Comparison of ENCODE assay signal across 8 cellular contexts in the genomic region with DNA sequence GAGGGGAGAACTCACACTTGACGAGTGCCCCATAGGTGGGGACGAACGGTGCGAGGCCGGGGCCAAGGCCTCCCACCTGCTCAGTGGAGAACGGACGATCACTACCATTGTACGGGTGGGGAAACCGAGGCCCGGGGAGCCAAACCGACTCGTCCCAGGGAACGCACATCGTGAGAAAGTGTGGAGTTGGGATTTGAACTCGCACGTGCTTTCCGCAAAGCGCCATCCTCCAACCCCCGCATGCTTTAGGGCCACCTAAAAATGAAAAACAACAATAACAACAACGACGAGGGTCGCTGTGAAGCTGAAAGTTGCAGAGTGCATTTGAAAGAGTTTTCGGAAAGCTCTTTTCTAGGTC. TPM values are rescaled to one million over a fixed set of nuclear protein-coding genes. Genes with fewer than 3 reads are reported as not detected.
DNase-seq lines count a peak whose midpoint lies in the region; ATAC-seq lines count a peak whose summit lies in the region.

No MANE protein-coding gene starts in this region.

- in situ Hi-C loops in HAP-1 (cut with MboI; ENCODE audit: low sequenced_read_pairs) = no loop called here

- H3K4me3 ChIP-seq in HAP-1 (peak overlapping the region; percentile 66), skin epidermis (peak overlapping the region; percentile 67 to 100 (median 81))

- H3K9me3 ChIP-seq in HAP-1 = no peaks in the 10 kb centered on the region

- peaks cover 17% of the 10 kb centered on the region for H3K36me3 Mint-ChIP-seq in activated T-helper 1 cell treated with anti-CD3 and anti-CD28 coated beads, Interleukin-12 subunit alpha, Interleukin-12 subunit beta, Interleukin-2, Interleukin-4 antibody, amounts not matched to agents 30 ng/mL and 10 ng/mL and 1 ng/mL, durations not matched to agents 14 hours and 24 hours and 36 hours (ENCODE audit: low read depth)

- DNase-seq in HAP-1 (ENCODE audit: low spot score in 2 of 2) = no peak
- DNase-seq in activated T-helper 1 cell treated with anti-CD3 and anti-CD28 coated beads, Interleukin-12 subunit alpha, Interleukin-12 subunit beta, Interleukin-2, Interleukin-4 antibody, amounts not matched to agents 30 ng/mL and 10 ng/mL and 1 ng/mL, durations not matched to agents 14 hours and 24 hours and 36 hours (ENCODE audit: low spot score) = no peak
- no peak for DNase-seq in left ventricle myocardium superior
- DNase-seq in NCI-H128 (lab: John Stamatoyannopoulos, UW; ENCODE audit: unreplicated experiment) = no peak
- DNase-seq in NCI-H345 (lab: John Stamatoyannopoulos, UW) = no peak
- DNase-seq in stimulated activated naive CD4-positive, alpha-beta T cell treated with Interleukin-2 at 50 U/mL for 16 hours (lab: John Stamatoyannopoulos, UW) = no peak

- peak overlapping the region; percentile 96 for H3K27ac Mint-ChIP-seq in activated T-helper 1 cell treated with anti-CD3 and anti-CD28 coated beads, Interleukin-12 subunit alpha, Interleukin-12 subunit beta, Interleukin-2, Interleukin-4 antibody, amounts not matched to agents 30 ng/mL and 10 ng/mL and 1 ng/mL, durations not matched to agents 14 hours and 24 hours and 36 hours

- ATAC-seq in left ventricle myocardium superior (peak; percentile 4), HG02610 (IDR thresholded peaks at IDR 0.05; ENCODE audit: unreplicated experiment) (no peak)

- peak overlapping the region; percentile 87 to 100 (median 95) for H3K27ac ChIP-seq in skin epidermis

- intact Hi-C loops in activated T-helper 1 cell treated with anti-CD3 and anti-CD28 coated beads, Interleukin-12 subunit alpha, Interleukin-12 subunit beta, Interleukin-2, Interleukin-4 antibody, amounts not matched to agents 30 ng/mL and 10 ng/mL and 1 ng/mL, durations not matched to agents 14 hours and 24 hours and 36 hours (cut with micrococcal nuclease) = loop anchor here (5.0 to 10.0 kb wide), 3 partner anchors 339 to 619 kb away; a partner anchor contains a TSS
- intact Hi-C loops in left ventricle myocardium superior (cut with micrococcal nuclease) = no loop called here

- H3K4me1 ChIP-seq in HAP-1 = peaks cover 9% of the 10 kb centered on the region

- H3K4me1 Mint-ChIP-seq in activated T-helper 1 cell treated with anti-CD3 and anti-CD28 coated beads, Interleukin-12 subunit alpha, Interleukin-12 subunit beta, Interleukin-2, Interleukin-4 antibody, amounts not matched to agents 30 ng/mL and 10 ng/mL and 1 ng/mL, durations not matched to agents 14 hours and 24 hours and 36 hours (ENCODE audit: low read depth) = peaks cover 50% of the 10 kb centered on the region

- no peaks in the 10 kb centered on the region for H3K27me3 Mint-ChIP-seq in activated T-helper 1 cell treated with anti-CD3 and anti-CD28 coated beads, Interleukin-12 subunit alpha, Interleukin-12 subunit beta, Interleukin-2, Interleukin-4 antibody, amounts not matched to agents 30 ng/mL and 10 ng/mL and 1 ng/mL, durations not matched to agents 14 hours and 24 hours and 36 hours (ENCODE audit: insufficient read depth)

- H3K36me3 ChIP-seq in HAP-1 (replicated peaks) = no peaks in the 10 kb centered on the region; the same call in 1 of the 2 replicates

- no peaks in the 10 kb centered on the region for H3K27me3 ChIP-seq in HAP-1 (ENCODE audit: low read depth)

- H3K9me3 Mint-ChIP-seq in activated T-helper 1 cell treated with anti-CD3 and anti-CD28 coated beads, Interleukin-12 subunit alpha, Interleukin-12 subunit beta, Interleukin-2, Interleukin-4 antibody, amounts not matched to agents 30 ng/mL and 10 ng/mL and 1 ng/mL, durations not matched to agents 14 hours and 24 hours and 36 hours = no peaks in the 10 kb centered on the region

- peak overlapping the region; percentile 81 for H3K4me3 Mint-ChIP-seq in activated T-helper 1 cell treated with anti-CD3 and anti-CD28 coated beads, Interleukin-12 subunit alpha, Interleukin-12 subunit beta, Interleukin-2, Interleukin-4 antibody, amounts not matched to agents 30 ng/mL and 10 ng/mL and 1 ng/mL, durations not matched to agents 14 hours and 24 hours and 36 hours

RNA-seq across cellular contexts. Expression of a gene that starts 0.5 kb away (rescaled TPM):
- total RNA-seq in activated T-helper 1 cell treated with anti-CD3 and anti-CD28 coated beads, Interleukin-12 subunit alpha, Interleukin-12 subunit beta, Interleukin-2, Interleukin-4 antibody, amounts not matched to agents 30 ng/mL and 10 ng/mL and 1 ng/mL, durations not matched to agents 14 hours and 24 hours and 36 hours = 386 and 392 TPM in 2 replicates
- 26.9 TPM for total RNA-seq in left ventricle myocardium superior

RNA-seq across cellular contexts. Expression of a gene that starts 6.4 kb away (rescaled TPM):
- 2.7 and 2.9 TPM in 2 replicates for total RNA-seq in activated T-helper 1 cell treated with anti-CD3 and anti-CD28 coated beads, Interleukin-12 subunit alpha, Interleukin-12 subunit beta, Interleukin-2, Interleukin-4 antibody, amounts not matched to agents 30 ng/mL and 10 ng/mL and 1 ng/mL, durations not matched to agents 14 hours and 24 hours and 36 hours
- not detected for total RNA-seq in left ventricle myocardium superior

RNA-seq across cellular contexts. Expression of a gene that starts 23.4 kb away (rescaled TPM):
- 2,887 and 2,906 TPM in 2 replicates for total RNA-seq in activated T-helper 1 cell treated with anti-CD3 and anti-CD28 coated beads, Interleukin-12 subunit alpha, Interleukin-12 subunit beta, Interleukin-2, Interleukin-4 antibody, amounts not matched to agents 30 ng/mL and 10 ng/mL and 1 ng/mL, durations not matched to agents 14 hours and 24 hours and 36 hours
- total RNA-seq in left ventricle myocardium superior = 559 TPM

RNA-seq across cellular contexts. Expression of a gene that starts 38.6 kb away (rescaled TPM):
- not detected in 2 replicates for total RNA-seq in activated T-helper 1 cell treated with anti-CD3 and anti-CD28 coated beads, Interleukin-12 subunit alpha, Interleukin-12 subunit beta, Interleukin-2, Interleukin-4 antibody, amounts not matched to agents 30 ng/mL and 10 ng/mL and 1 ng/mL, durations not matched to agents 14 hours and 24 hours and 36 hours
- total RNA-seq in left ventricle myocardium superior = not detected

RNA-seq across cellular contexts. Expression of a gene that starts 39.0 kb away (rescaled TPM):
- total RNA-seq in activated T-helper 1 cell treated with anti-CD3 and anti-CD28 coated beads, Interleukin-12 subunit alpha, Interleukin-12 subunit beta, Interleukin-2, Interleukin-4 antibody, amounts not matched to agents 30 ng/mL and 10 ng/mL and 1 ng/mL, durations not matched to agents 14 hours and 24 hours and 36 hours = not detected in 2 replicates
- not detected for total RNA-seq in left ventricle myocardium superior

Comparison
In these comparisons a context has a peak if more than half of its experiments do, and no peak if none do; other contexts are left out.
1. RNA of a gene that starts 0.5 kb away (total RNA-seq): 386 to 392 TPM in activated T-helper 1 cell treated with anti-CD3 and anti-CD28 coated beads, Interleukin-12 subunit alpha, Interleukin-12 subunit beta, Interleukin-2, Interleukin-4 antibody, amounts not matched to agents 30 ng/mL and 10 ng/mL and 1 ng/mL, durations not matched to agents 14 hours and 24 hours and 36 hours; 26.9 TPM in left ventricle myocardium superior (single experiment); every median in the first group is over 10 times any median in the second.